In genomic region chrX:49100704-49101628, GRCh38 we compare ENCODE assay signal across 8 cellular contexts. TPM values are rescaled to one million over a fixed set of nuclear protein-coding genes. Genes with fewer than 3 reads are reported as not detected.
DNase-seq lines count a peak whose midpoint lies in the region; ATAC-seq and TF ChIP-seq lines count a peak whose summit lies in the region.

No MANE protein-coding gene starts in this region.

- peaks cover 4% of the 10 kb centered on the region for H3K4me1 Mint-ChIP-seq in activated T-helper 2 cell treated with anti-CD3 and anti-CD28 coated beads, Interferon-gamma antibody, Interleukin-2, Interleukin-4, amounts not matched to agents 10 μg/mL and 5 μg/mL and 100 μg/mL, durations not matched to agents 14 hours and 24 hours and 36 hours (ENCODE audit: low read depth)
- H3K4me1 Mint-ChIP-seq in natural killer cell treated with Interleukin-12 subunit alpha and Interleukin-12 subunit beta and Interleukin-15 and Interleukin-18, amount 100 ng/mL, for 72 hours (ENCODE audit: low read depth in 2 of 2): peaks cover 0 to 4% of the 10 kb centered on the region in 2 donors

- H3K9me3 Mint-ChIP-seq in activated T-helper 2 cell treated with anti-CD3 and anti-CD28 coated beads, Interferon-gamma antibody, Interleukin-2, Interleukin-4, amounts not matched to agents 10 μg/mL and 5 μg/mL and 100 μg/mL, durations not matched to agents 14 hours and 24 hours and 36 hours: no peaks in the 10 kb centered on the region
- H3K9me3 Mint-ChIP-seq in natural killer cell treated with Interleukin-12 subunit alpha and Interleukin-12 subunit beta and Interleukin-15 and Interleukin-18, amount 100 ng/mL, for 72 hours: no peaks in the 10 kb centered on the region

- DNase-seq in EL (peak; percentile 90), H4 (ENCODE audit: low spot score) (peak; percentile 91), LNCaP clone FGC (ENCODE audit: low read depth) (peak; percentile 78), RPMI8226 (peak; percentile 95), fibroblast of the aortic adventitia (ENCODE audit: low read depth) (peak; percentile 89)
- DNase-seq in activated T-helper 2 cell treated with anti-CD3 and anti-CD28 coated beads, Interferon-gamma antibody, Interleukin-2, Interleukin-4, amounts not matched to agents 10 μg/mL and 5 μg/mL and 100 μg/mL, durations not matched to agents 14 hours and 24 hours and 36 hours (ENCODE audit: low spot score): peak; percentile 87
- peak; percentile 92 for DNase-seq in natural killer cell treated with Interleukin-12 subunit alpha and Interleukin-12 subunit beta and Interleukin-15 and Interleukin-18, amount 100 ng/mL, for 72 hours (ENCODE audit: low spot score)
- DNase-seq in stimulated activated naive CD4-positive, alpha-beta T cell treated with Interleukin-2 at 50 U/mL for 16 hours (lab: John Stamatoyannopoulos, UW): peak; percentile 84

- TF ChIP-seq CTCF in LNCaP clone FGC (IDR thresholded peaks at IDR 0.05; ENCODE audit: control insufficient read depth, extremely low read depth, insufficient read depth) (no peak), fibroblast of the aortic adventitia (IDR thresholded peaks at IDR 0.05; ENCODE audit: insufficient read depth, low read length) (no peak)

- intact Hi-C loops in activated T-helper 2 cell treated with anti-CD3 and anti-CD28 coated beads, Interferon-gamma antibody, Interleukin-2, Interleukin-4, amounts not matched to agents 10 μg/mL and 5 μg/mL and 100 μg/mL, durations not matched to agents 14 hours and 24 hours and 36 hours (cut with micrococcal nuclease): loop anchor here (10.0 kb wide), 1 partner anchor 64 kb away; the partner anchor contains the start of gene MAGIX

- H3K27me3 Mint-ChIP-seq in activated T-helper 2 cell treated with anti-CD3 and anti-CD28 coated beads, Interferon-gamma antibody, Interleukin-2, Interleukin-4, amounts not matched to agents 10 μg/mL and 5 μg/mL and 100 μg/mL, durations not matched to agents 14 hours and 24 hours and 36 hours (ENCODE audit: low read depth): no peaks in the 10 kb centered on the region
- no peaks in the 10 kb centered on the region for H3K27me3 Mint-ChIP-seq in natural killer cell treated with Interleukin-12 subunit alpha and Interleukin-12 subunit beta and Interleukin-15 and Interleukin-18, amount 100 ng/mL, for 72 hours

- peak overlapping the region; percentile 89 for H3K4me3 Mint-ChIP-seq in activated T-helper 2 cell treated with anti-CD3 and anti-CD28 coated beads, Interferon-gamma antibody, Interleukin-2, Interleukin-4, amounts not matched to agents 10 μg/mL and 5 μg/mL and 100 μg/mL, durations not matched to agents 14 hours and 24 hours and 36 hours (ENCODE audit: low read depth)
- peak overlapping the region; percentile 82 for H3K4me3 Mint-ChIP-seq in natural killer cell treated with Interleukin-12 subunit alpha and Interleukin-12 subunit beta and Interleukin-15 and Interleukin-18, amount 100 ng/mL, for 72 hours

- peak overlapping the region; percentile 84 for H3K27ac Mint-ChIP-seq in activated T-helper 2 cell treated with anti-CD3 and anti-CD28 coated beads, Interferon-gamma antibody, Interleukin-2, Interleukin-4, amounts not matched to agents 10 μg/mL and 5 μg/mL and 100 μg/mL, durations not matched to agents 14 hours and 24 hours and 36 hours
- H3K27ac Mint-ChIP-seq in natural killer cell treated with Interleukin-12 subunit alpha and Interleukin-12 subunit beta and Interleukin-15 and Interleukin-18, amount 100 ng/mL, for 72 hours: peak overlapping the region; percentile 79 to 83

- H3K4me3 ChIP-seq in LNCaP clone FGC (ENCODE audit: low read depth, low read length): peak overlapping the region; percentile 65
- H3K4me3 ChIP-seq in fibroblast of the aortic adventitia (ENCODE audit: low read depth, low read length): peak overlapping the region; percentile 83

- peak; percentile 97 to 98 for ATAC-seq in natural killer cell treated with Interleukin-12 subunit alpha and Interleukin-12 subunit beta and Interleukin-15 and Interleukin-18, amount 100 ng/mL, for 72 hours

- no peaks in the 10 kb centered on the region for H3K36me3 Mint-ChIP-seq in activated T-helper 2 cell treated with anti-CD3 and anti-CD28 coated beads, Interferon-gamma antibody, Interleukin-2, Interleukin-4, amounts not matched to agents 10 μg/mL and 5 μg/mL and 100 μg/mL, durations not matched to agents 14 hours and 24 hours and 36 hours (ENCODE audit: low read depth)
- H3K36me3 Mint-ChIP-seq in natural killer cell treated with Interleukin-12 subunit alpha and Interleukin-12 subunit beta and Interleukin-15 and Interleukin-18, amount 100 ng/mL, for 72 hours: no peaks in the 10 kb centered on the region

RNA-seq across cellular contexts. Expression of gene WDR45, which starts 21.3 kb away (rescaled TPM):
- 50.0 and 57.6 TPM in 2 replicates for total RNA-seq in H4 (2014; rRNA removed; shearing (Covaris generic))
- total RNA-seq in activated T-helper 2 cell treated with anti-CD3 and anti-CD28 coated beads, Interferon-gamma antibody, Interleukin-2, Interleukin-4, amounts not matched to agents 10 μg/mL and 5 μg/mL and 100 μg/mL, durations not matched to agents 14 hours and 24 hours and 36 hours: 37.9 and 43.5 TPM in 2 replicates
- 66.5 and 73.9 TPM in 2 replicates for total RNA-seq in fibroblast of the aortic adventitia (ENCODE audit: low replicate concordance)
- total RNA-seq in natural killer cell treated with Interleukin-12 subunit alpha and Interleukin-12 subunit beta and Interleukin-15 and Interleukin-18, amount 100 ng/mL, for 72 hours: 10 to 100 TPM; 48.1 to 62.3 TPM

RNA-seq across cellular contexts. Expression of gene GPKOW, which starts 22.6 kb away (rescaled TPM):
- total RNA-seq in H4 (2014; rRNA removed; shearing (Covaris generic)): 18.1 and 24.6 TPM in 2 replicates
- total RNA-seq in activated T-helper 2 cell treated with anti-CD3 and anti-CD28 coated beads, Interferon-gamma antibody, Interleukin-2, Interleukin-4, amounts not matched to agents 10 μg/mL and 5 μg/mL and 100 μg/mL, durations not matched to agents 14 hours and 24 hours and 36 hours: 25.8 and 26.3 TPM in 2 replicates
- 12.5 and 18.2 TPM in 2 replicates for total RNA-seq in fibroblast of the aortic adventitia (ENCODE audit: low replicate concordance)
- 10 to 100 TPM; 19.1 to 27.7 TPM for total RNA-seq in natural killer cell treated with Interleukin-12 subunit alpha and Interleukin-12 subunit beta and Interleukin-15 and Interleukin-18, amount 100 ng/mL, for 72 hours

RNA-seq across cellular contexts. Expression of gene PRAF2, which starts 27.2 kb away (rescaled TPM):
- 12.5 and 18.2 TPM in 2 replicates for total RNA-seq in H4 (2014; rRNA removed; shearing (Covaris generic))
- total RNA-seq in activated T-helper 2 cell treated with anti-CD3 and anti-CD28 coated beads, Interferon-gamma antibody, Interleukin-2, Interleukin-4, amounts not matched to agents 10 μg/mL and 5 μg/mL and 100 μg/mL, durations not matched to agents 14 hours and 24 hours and 36 hours: 14.2 and 14.4 TPM in 2 replicates
- total RNA-seq in fibroblast of the aortic adventitia (ENCODE audit: low replicate concordance): 2.6 and 17.8 TPM in 2 replicates
- total RNA-seq in natural killer cell treated with Interleukin-12 subunit alpha and Interleukin-12 subunit beta and Interleukin-15 and Interleukin-18, amount 100 ng/mL, for 72 hours: 10 to 100 TPM; 16.4 to 19.5 TPM

RNA-seq across cellular contexts. Expression of gene CCDC120, which starts 42.2 kb away (rescaled TPM):
- 0.08 and 0.31 TPM in 2 replicates for total RNA-seq in H4 (2014; rRNA removed; shearing (Covaris generic))
- total RNA-seq in activated T-helper 2 cell treated with anti-CD3 and anti-CD28 coated beads, Interferon-gamma antibody, Interleukin-2, Interleukin-4, amounts not matched to agents 10 μg/mL and 5 μg/mL and 100 μg/mL, durations not matched to agents 14 hours and 24 hours and 36 hours: 4.6 and 6.6 TPM in 2 replicates
- total RNA-seq in fibroblast of the aortic adventitia (ENCODE audit: low replicate concordance): 0.90 and 1.2 TPM in 2 replicates
- total RNA-seq in natural killer cell treated with Interleukin-12 subunit alpha and Interleukin-12 subunit beta and Interleukin-15 and Interleukin-18, amount 100 ng/mL, for 72 hours: 1 to 10 TPM; 5.3 to 9.0 TPM

RNA-seq across cellular contexts. Expression of gene TFE3, which starts 57.8 kb away (rescaled TPM):
- total RNA-seq in H4 (2014; rRNA removed; shearing (Covaris generic)): 23.7 and 47.1 TPM in 2 replicates
- total RNA-seq in activated T-helper 2 cell treated with anti-CD3 and anti-CD28 coated beads, Interferon-gamma antibody, Interleukin-2, Interleukin-4, amounts not matched to agents 10 μg/mL and 5 μg/mL and 100 μg/mL, durations not matched to agents 14 hours and 24 hours and 36 hours: 28.4 and 28.5 TPM in 2 replicates
- total RNA-seq in fibroblast of the aortic adventitia (ENCODE audit: low replicate concordance): 18.9 and 50.5 TPM in 2 replicates
- 10 to 100 TPM; 38.6 to 45.6 TPM for total RNA-seq in natural killer cell treated with Interleukin-12 subunit alpha and Interleukin-12 subunit beta and Interleukin-15 and Interleukin-18, amount 100 ng/mL, for 72 hours

Comparison
In these comparisons a context has a peak if more than half of its experiments do, and no peak if none do; other contexts are left out.
1. Peak in every context shown above with its lines: DNase-seq, ATAC-seq and H3K4me3 ChIP-seq.